In the genomic region with DNA sequence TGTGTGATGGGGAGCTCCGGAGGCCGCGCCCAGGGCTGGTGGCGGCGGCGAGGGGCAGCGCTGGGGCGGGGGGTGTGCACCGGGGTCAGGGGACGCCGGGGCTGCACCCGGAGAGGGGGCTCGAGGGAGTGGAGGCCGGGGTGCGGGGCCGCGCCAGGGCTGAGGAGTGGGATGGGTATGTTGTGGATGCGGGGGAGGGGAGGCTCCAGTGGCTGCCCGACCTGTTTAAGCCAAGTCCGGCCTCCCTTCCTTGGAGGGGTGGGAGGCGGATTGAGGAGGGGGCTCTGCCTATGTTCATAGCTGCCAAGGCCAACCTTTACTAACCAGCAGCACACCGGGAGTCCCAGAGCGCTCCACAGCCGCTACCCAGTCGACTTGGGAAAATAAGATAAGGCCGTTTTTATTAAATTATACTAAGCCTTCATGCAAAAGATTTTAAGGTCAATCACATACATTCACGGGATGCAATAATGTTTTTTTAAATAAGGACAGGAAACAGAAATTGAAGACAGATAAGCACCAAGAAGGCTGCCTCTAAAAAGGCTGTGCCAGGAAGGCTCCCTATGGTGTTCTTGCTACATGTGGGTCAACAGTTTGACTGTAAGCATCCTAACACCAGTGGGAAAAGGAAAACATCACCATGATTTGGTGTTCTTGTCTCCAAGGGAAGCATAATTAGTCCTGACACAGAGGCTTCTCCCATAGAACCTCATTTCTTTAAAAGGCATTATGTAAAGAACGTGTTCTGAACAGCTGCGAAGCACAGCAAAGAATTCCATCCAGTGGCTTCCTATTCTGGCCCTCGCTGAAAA, we compare ENCODE assay signal across 8 cellular contexts. TPM values are rescaled to one million over a fixed set of nuclear protein-coding genes. Genes with fewer than 3 reads are reported as not detected.
DNase-seq lines count a peak whose midpoint lies in the region; ATAC-seq, FAIRE-seq and TF ChIP-seq lines count a peak whose summit lies in the region.

No MANE protein-coding gene starts in this region.

- no peak for FAIRE-seq in kidney (lab: Jason Lieb, UNC)

- POLR2A ChIA-PET in CD4-positive, alpha-beta T cell (lab: Charles Lee) = interaction anchor here (0.8 to 2.2 kb wide), 5 partner anchors 14 to 130 kb away, joined by 3 to 20 read pairs (median 3); partner anchors contain the start of gene RIPPLY3

- ATAC-seq in CD4-positive, alpha-beta T cell (ENCODE audit: poor library complexity) = no peak
- peak; percentile 20 for ATAC-seq in GM19463 (IDR thresholded peaks at IDR 0.05; ENCODE audit: unreplicated experiment)

- peaks cover 20% of the 10 kb centered on the region for H3K4me1 Mint-ChIP-seq in CD4-positive, alpha-beta T cell (ENCODE audit: low read depth)
- peaks cover 11 to 17% (median 14%) of the 10 kb centered on the region in 3 donors for H3K4me1 Mint-ChIP-seq in IgD-negative memory B cell

- H3K4me3 ChIP-seq in adipocyte (ENCODE audit: low read length) (peak overlapping the region; percentile 78), kidney (ENCODE audit: low read length in 2 of 2) (peak overlapping the region; percentile 48 to 61)

- no peaks in the 10 kb centered on the region for H3K36me3 ChIP-seq in adipocyte (ENCODE audit: control insufficient read depth, insufficient read depth, low read length, severe bottlenecking)
- no peaks in the 10 kb centered on the region for H3K36me3 ChIP-seq in kidney (ENCODE audit: control insufficient read depth in 1 of 2, insufficient read depth in 2 of 2, low read length in 2 of 2)

- H3K4me1 ChIP-seq in adipocyte (ENCODE audit: control insufficient read depth, insufficient read depth, low read length) (peaks cover 9% of the 10 kb centered on the region), kidney (ENCODE audit: control insufficient read depth in 1 of 2, insufficient read depth in 1 of 2, low read depth in 1 of 2, low read length in 2 of 2) (peaks cover 0 to 2% of the 10 kb centered on the region in 2 donors)

- no peak for TF ChIP-seq CTCF in CD4-positive, alpha-beta T cell (IDR thresholded peaks at IDR 0.05)
- no peak for TF ChIP-seq CTCF in kidney (IDR thresholded peaks at IDR 0.05; ENCODE audit: borderline replicate concordance, extremely low read depth, insufficient read depth)

- peak overlapping the region; percentile 84 for H3K27ac Mint-ChIP-seq in CD4-positive, alpha-beta T cell
- H3K27ac Mint-ChIP-seq in IgD-negative memory B cell = peak overlapping the region; percentile 80 to 95 (median 92)

- CTCF ChIA-PET in CD4-positive, alpha-beta T cell (lab: Charles Lee) = interaction anchor here (0.7 to 2.1 kb wide), 9 partner anchors 9 to 597 kb away, joined by 3 to 14 read pairs (median 4); no protein-coding TSS in a partner anchor

- H3K9ac ChIP-seq in adipocyte (ENCODE audit: low read length) = peak overlapping the region; percentile 82
- H3K9ac ChIP-seq in kidney (ENCODE audit: low read length in 2 of 2) = peak overlapping the region in 1 of 2 donors; percentile 61

- H3K27me3 ChIP-seq in CD4-positive, alpha-beta T cell (ENCODE audit: control insufficient read depth, insufficient read depth, low read length) = no peaks in the 10 kb centered on the region
- no peaks in the 10 kb centered on the region for H3K27me3 ChIP-seq in adipocyte (replicated peaks; ENCODE audit: control insufficient read depth, insufficient read depth, low read length)

- no peaks in the 10 kb centered on the region for H3K9me3 ChIP-seq in CD4-positive, alpha-beta T cell (ENCODE audit: control insufficient read depth, low read length)
- no peaks in the 10 kb centered on the region for H3K9me3 ChIP-seq in adipocyte (ENCODE audit: control insufficient read depth, low read length)
- H3K9me3 ChIP-seq in kidney (ENCODE audit: control insufficient read depth in 1 of 2, low read length in 2 of 2) = no peaks in the 10 kb centered on the region

- H3K27me3 Mint-ChIP-seq in CD4-positive, alpha-beta T cell = no peaks in the 10 kb centered on the region
- no peaks in the 10 kb centered on the region for H3K27me3 Mint-ChIP-seq in IgD-negative memory B cell

- no peaks in the 10 kb centered on the region for H3K9me3 Mint-ChIP-seq in CD4-positive, alpha-beta T cell
- H3K9me3 Mint-ChIP-seq in IgD-negative memory B cell = no peaks in the 10 kb centered on the region

- DNase-seq in CD4-positive, alpha-beta T cell = no peak
- peak; percentile 28 for DNase-seq in adipocyte (ENCODE audit: low read depth)
- no peak for DNase-seq in kidney
- peak in 8 of 49 donors; percentile 34 to 91 (median 42) for DNase-seq in substantia nigra (lab: John Stamatoyannopoulos, UW)
- no peak for DNase-seq in Kasumi-1 (lab: John Stamatoyannopoulos, UW)
- no peak for DNase-seq in NCI-H1417 treated with DMSO at 0.1 percent for 48 hours (lab: John Stamatoyannopoulos, UW)

- intact Hi-C loops in CD4-positive, alpha-beta T cell (cut with DNase I, micrococcal nuclease) = loop anchor here (2.0 to 10.0 kb wide), 8 partner anchors 24 to 892 kb away; partner anchors contain the start of genes PIGP (in 2 of the 2), TTC3 (in 2 of the 2), CBR1 (in 1 of the 2) and DYRK1A (in 1 of the 2)
- intact Hi-C loops in kidney (cut with DNase I) = no loop called here

- H3K36me3 Mint-ChIP-seq in CD4-positive, alpha-beta T cell (ENCODE audit: low read depth) = peaks cover 3% of the 10 kb centered on the region
- peaks cover 2% of the 10 kb centered on the region for H3K36me3 Mint-ChIP-seq in IgD-negative memory B cell

- H3K27ac ChIP-seq in CD4-positive, alpha-beta T cell (ENCODE audit: low read depth, low read length) = peak overlapping the region; percentile 63
- H3K27ac ChIP-seq in kidney (ENCODE audit: low read depth in 2 of 2, low read length in 2 of 2) (peak overlapping the region; percentile 16 to 69), substantia nigra (ENCODE audit: low read depth, low read length, poor library complexity, severe bottlenecking) (peak overlapping the region; percentile 76)

- peak overlapping the region; percentile 85 for H3K4me3 Mint-ChIP-seq in CD4-positive, alpha-beta T cell
- peak overlapping the region; percentile 74 to 90 (median 86) for H3K4me3 Mint-ChIP-seq in IgD-negative memory B cell

RNA-seq across cellular contexts. Expression of gene HLCS, which starts 0.6 kb away (rescaled TPM):
- total RNA-seq in CD4-positive, alpha-beta T cell = 10 to 100 TPM in 1 of 2 experiments, 1 to 10 TPM in 1; 8.1 to 10.0 TPM
- polyA plus RNA-seq in IgD-negative memory B cell = 10.7 TPM
- 29.6 TPM for total RNA-seq in kidney
- polyA plus RNA-seq in kidney (ENCODE audit: insufficient read depth, low read depth, low replicate concordance) = 4.5 TPM

RNA-seq across cellular contexts. Expression of gene RIPPLY3, which starts 39.5 kb away (rescaled TPM):
- not detected for total RNA-seq in CD4-positive, alpha-beta T cell
- not detected for polyA plus RNA-seq in IgD-negative memory B cell
- total RNA-seq in kidney = 0.31 TPM
- polyA plus RNA-seq in kidney (ENCODE audit: insufficient read depth, low read depth, low replicate concordance) = 0.26 TPM
